In the genomic region with DNA sequence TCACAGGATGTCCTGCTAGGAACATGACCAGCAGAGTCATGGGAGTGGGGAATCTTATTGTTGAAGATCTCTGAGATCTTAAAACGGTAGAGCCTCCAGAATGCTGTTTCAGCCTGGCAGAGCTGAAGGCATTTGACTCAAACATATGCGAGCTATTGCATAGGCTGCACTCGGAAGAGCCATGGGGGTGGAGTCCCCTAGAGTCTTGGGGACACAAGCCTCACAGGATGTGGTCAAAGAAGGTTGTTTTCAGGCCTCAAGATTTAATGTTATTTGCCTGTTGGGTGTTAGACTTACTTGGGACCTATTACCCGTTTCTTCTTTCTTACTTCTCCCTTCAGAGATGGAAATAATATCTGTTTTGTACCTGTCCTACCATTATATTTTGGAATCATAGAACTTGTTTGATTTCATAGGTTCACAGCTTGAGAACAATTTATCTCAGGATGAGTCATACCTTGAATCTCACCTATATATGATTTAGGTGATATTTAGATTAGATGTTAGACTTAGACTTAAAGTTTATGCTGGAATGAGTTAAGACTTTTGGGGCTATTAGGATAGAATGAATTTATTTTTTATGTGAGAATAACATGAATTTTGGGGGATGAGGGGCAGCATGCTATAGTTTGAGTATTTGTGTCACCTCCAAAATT, we compare ENCODE assay signal across 8 cellular contexts.
DNase-seq lines count a peak whose midpoint lies in the region; ATAC-seq and TF ChIP-seq lines count a peak whose summit lies in the region.

No MANE protein-coding gene starts in this region.

- ATAC-seq in GM18511 (IDR thresholded peaks at IDR 0.05; ENCODE audit: unreplicated experiment), result peak; percentile 96
- ATAC-seq in GM23338, result no peak

- dilution Hi-C loops in mammary epithelial cell (cut with HindIII; ENCODE audit: low sequenced_read_pairs), result no loop called here

- no peak overlapping the region for H3K9ac ChIP-seq in mammary epithelial cell (ENCODE audit: insufficient read depth, low read length)

- H2AFZ ChIP-seq in GM23338, result peak overlapping the region; percentile 28; the same call in 1 of the 2 replicates
- no peak overlapping the region for H2AFZ ChIP-seq in mammary epithelial cell (ENCODE audit: low read depth, low read length)

- DNase-seq in GM23338 (ENCODE audit: low spot score) (no peak), NCI-H69 (lab: John Stamatoyannopoulos, UW) (peak; percentile 31), mammary epithelial cell (no peak), osteocyte (ENCODE audit: extremely low spot score, unreplicated experiment) (no peak), NCI-H1694 (lab: John Stamatoyannopoulos, UW) (no peak), Kasumi-1 (lab: John Stamatoyannopoulos, UW) (no peak)
- DNase-seq in central memory CD4-positive, alpha-beta T cell, result peak; percentile 75

- no peaks in the 10 kb centered on the region for H3K36me3 ChIP-seq in GM23338 (ENCODE audit: insufficient read depth)
- no peaks in the 10 kb centered on the region for H3K36me3 ChIP-seq in mammary epithelial cell (ENCODE audit: insufficient read depth, low read length)

- intact Hi-C loops in mammary epithelial cell (cut with micrococcal nuclease), result no loop called here

- H4K20me1 ChIP-seq in GM23338 (replicated peaks; ENCODE audit: insufficient read depth) (no peaks in the 10 kb centered on the region), mammary epithelial cell (ENCODE audit: insufficient read depth, low read length) (no peaks in the 10 kb centered on the region)

- H3K27ac Mint-ChIP-seq in GM23338 (0 out of 2 replicates have a peak overlapping the region, but pooled peaks have one; percentile 61), osteocyte (ENCODE audit: unreplicated experiment) (no peak overlapping the region)

- H3K27me3 Mint-ChIP-seq in GM23338 (ENCODE audit: insufficient read depth, low read depth, poor library complexity), result no peaks in the 10 kb centered on the region
- no peaks in the 10 kb centered on the region for H3K27me3 Mint-ChIP-seq in osteocyte (ENCODE audit: unreplicated experiment)

- H3K27me3 ChIP-seq in GM23338 (ENCODE audit: insufficient read depth) (no peaks in the 10 kb centered on the region), mammary epithelial cell (ENCODE audit: insufficient read depth, low read length) (no peaks in the 10 kb centered on the region)

- in situ Hi-C loops in mammary epithelial cell (cut with MboI; ENCODE audit: low sequenced_read_pairs in 2 of 2), result no loop called here

- H3K9me3 ChIP-seq in mammary epithelial cell (replicated peaks; ENCODE audit: insufficient read depth, low read length), result no peaks in the 10 kb centered on the region

- H3F3A ChIP-seq in GM23338 (replicated peaks; ENCODE audit: low read depth), result no peaks in the 10 kb centered on the region

- BruUV-seq in mammary epithelial cell (replicated peaks; lab: Mats Ljungman, UMichigan), result no TSS peak

- H3K36me3 Mint-ChIP-seq in GM23338 (ENCODE audit: low read depth), result no peaks in the 10 kb centered on the region
- H3K36me3 Mint-ChIP-seq in osteocyte (ENCODE audit: unreplicated experiment), result no peaks in the 10 kb centered on the region

- TF ChIP-seq CTCF in GM23338 (conservative IDR thresholded peaks at IDR 0.05; ENCODE audit: low read depth in 2 of 2), result no peak
- no peak for TF ChIP-seq CTCF in mammary epithelial cell (conservative IDR thresholded peaks at IDR 0.05 in 1 of 2, IDR thresholded peaks at IDR 0.05 in 1 of 2; ENCODE audit: extremely low read depth in 1 of 2, insufficient read depth in 1 of 2, low read depth in 1 of 2, low read length in 2 of 2)
- no peak for TF ChIP-seq CTCF in osteocyte (IDR thresholded peaks at IDR 0.05)

- no peaks in the 10 kb centered on the region for H3K9me2 ChIP-seq in GM23338 (ENCODE audit: insufficient read depth)

- WGBS in mammary epithelial cell (ENCODE audit: low coverage, missing lambda C conversion rate), result 95% methylated on average over 4 of the region's 4 CpGs

- H3K4me2 ChIP-seq in GM23338, result no peak overlapping the region
- H3K4me2 ChIP-seq in mammary epithelial cell (ENCODE audit: insufficient read depth, low read depth, low read length), result no peak overlapping the region

- CTCF ChIA-PET in mammary epithelial cell (lab: Charles Lee; ENCODE audit: low non-redundant PET), result no interaction called here

- no peak overlapping the region for H3K4me3 Mint-ChIP-seq in GM23338
- no peak overlapping the region for H3K4me3 Mint-ChIP-seq in osteocyte (ENCODE audit: unreplicated experiment)

- no peak overlapping the region for H3K27ac ChIP-seq in GM23338 (ENCODE audit: low read depth)
- no peak overlapping the region for H3K27ac ChIP-seq in mammary epithelial cell (ENCODE audit: insufficient read depth, low read depth, low read length)

- H3K79me2 ChIP-seq in GM23338 (replicated peaks; ENCODE audit: insufficient read depth), result no peaks in the 10 kb centered on the region
- no peaks in the 10 kb centered on the region for H3K79me2 ChIP-seq in mammary epithelial cell (ENCODE audit: insufficient read depth, low read length)

- H3K4me1 Mint-ChIP-seq in GM23338 (peaks cover 38% of the 10 kb centered on the region), osteocyte (ENCODE audit: unreplicated experiment) (peaks cover 10% of the 10 kb centered on the region)

- H3K4me3 ChIP-seq in GM23338 (no peak overlapping the region), mammary epithelial cell (replicated peaks in 1 of 3; ENCODE audit: insufficient read depth in 1 of 3, low read depth in 2 of 3, low read length in 3 of 3) (no peak overlapping the region)

- H3K9me3 Mint-ChIP-seq in GM23338, result no peaks in the 10 kb centered on the region
- H3K9me3 Mint-ChIP-seq in osteocyte (ENCODE audit: unreplicated experiment), result no peaks in the 10 kb centered on the region

- H3K4me1 ChIP-seq in GM23338 (ENCODE audit: insufficient read depth) (peaks cover 20% of the 10 kb centered on the region), mammary epithelial cell (ENCODE audit: insufficient read depth, low read length) (no peaks in the 10 kb centered on the region)

TF ChIP-seq in GM23338, 12 proteins besides CTCF, POLR2A, EP300 and RAD21 (continues in another document):
- TF ChIP-seq NANOG (IDR thresholded peaks at IDR 0.05; ENCODE audit: borderline replicate concordance), result no peak
- no peak for TF ChIP-seq EZH2phosphoT487 (IDR thresholded peaks at IDR 0.05; ENCODE audit: unreplicated experiment)
- no peak for TF ChIP-seq ZNF331 (CRISPR knock-in tag; IDR thresholded peaks at IDR 0.05; ENCODE audit: low read depth)
- TF ChIP-seq CREB1 (CRISPR knock-in tag; IDR thresholded peaks at IDR 0.05; ENCODE audit: low read depth), result no peak
- no peak for TF ChIP-seq JUNB (IDR thresholded peaks at IDR 0.05; ENCODE audit: unreplicated experiment)
- TF ChIP-seq, protein P1, sequence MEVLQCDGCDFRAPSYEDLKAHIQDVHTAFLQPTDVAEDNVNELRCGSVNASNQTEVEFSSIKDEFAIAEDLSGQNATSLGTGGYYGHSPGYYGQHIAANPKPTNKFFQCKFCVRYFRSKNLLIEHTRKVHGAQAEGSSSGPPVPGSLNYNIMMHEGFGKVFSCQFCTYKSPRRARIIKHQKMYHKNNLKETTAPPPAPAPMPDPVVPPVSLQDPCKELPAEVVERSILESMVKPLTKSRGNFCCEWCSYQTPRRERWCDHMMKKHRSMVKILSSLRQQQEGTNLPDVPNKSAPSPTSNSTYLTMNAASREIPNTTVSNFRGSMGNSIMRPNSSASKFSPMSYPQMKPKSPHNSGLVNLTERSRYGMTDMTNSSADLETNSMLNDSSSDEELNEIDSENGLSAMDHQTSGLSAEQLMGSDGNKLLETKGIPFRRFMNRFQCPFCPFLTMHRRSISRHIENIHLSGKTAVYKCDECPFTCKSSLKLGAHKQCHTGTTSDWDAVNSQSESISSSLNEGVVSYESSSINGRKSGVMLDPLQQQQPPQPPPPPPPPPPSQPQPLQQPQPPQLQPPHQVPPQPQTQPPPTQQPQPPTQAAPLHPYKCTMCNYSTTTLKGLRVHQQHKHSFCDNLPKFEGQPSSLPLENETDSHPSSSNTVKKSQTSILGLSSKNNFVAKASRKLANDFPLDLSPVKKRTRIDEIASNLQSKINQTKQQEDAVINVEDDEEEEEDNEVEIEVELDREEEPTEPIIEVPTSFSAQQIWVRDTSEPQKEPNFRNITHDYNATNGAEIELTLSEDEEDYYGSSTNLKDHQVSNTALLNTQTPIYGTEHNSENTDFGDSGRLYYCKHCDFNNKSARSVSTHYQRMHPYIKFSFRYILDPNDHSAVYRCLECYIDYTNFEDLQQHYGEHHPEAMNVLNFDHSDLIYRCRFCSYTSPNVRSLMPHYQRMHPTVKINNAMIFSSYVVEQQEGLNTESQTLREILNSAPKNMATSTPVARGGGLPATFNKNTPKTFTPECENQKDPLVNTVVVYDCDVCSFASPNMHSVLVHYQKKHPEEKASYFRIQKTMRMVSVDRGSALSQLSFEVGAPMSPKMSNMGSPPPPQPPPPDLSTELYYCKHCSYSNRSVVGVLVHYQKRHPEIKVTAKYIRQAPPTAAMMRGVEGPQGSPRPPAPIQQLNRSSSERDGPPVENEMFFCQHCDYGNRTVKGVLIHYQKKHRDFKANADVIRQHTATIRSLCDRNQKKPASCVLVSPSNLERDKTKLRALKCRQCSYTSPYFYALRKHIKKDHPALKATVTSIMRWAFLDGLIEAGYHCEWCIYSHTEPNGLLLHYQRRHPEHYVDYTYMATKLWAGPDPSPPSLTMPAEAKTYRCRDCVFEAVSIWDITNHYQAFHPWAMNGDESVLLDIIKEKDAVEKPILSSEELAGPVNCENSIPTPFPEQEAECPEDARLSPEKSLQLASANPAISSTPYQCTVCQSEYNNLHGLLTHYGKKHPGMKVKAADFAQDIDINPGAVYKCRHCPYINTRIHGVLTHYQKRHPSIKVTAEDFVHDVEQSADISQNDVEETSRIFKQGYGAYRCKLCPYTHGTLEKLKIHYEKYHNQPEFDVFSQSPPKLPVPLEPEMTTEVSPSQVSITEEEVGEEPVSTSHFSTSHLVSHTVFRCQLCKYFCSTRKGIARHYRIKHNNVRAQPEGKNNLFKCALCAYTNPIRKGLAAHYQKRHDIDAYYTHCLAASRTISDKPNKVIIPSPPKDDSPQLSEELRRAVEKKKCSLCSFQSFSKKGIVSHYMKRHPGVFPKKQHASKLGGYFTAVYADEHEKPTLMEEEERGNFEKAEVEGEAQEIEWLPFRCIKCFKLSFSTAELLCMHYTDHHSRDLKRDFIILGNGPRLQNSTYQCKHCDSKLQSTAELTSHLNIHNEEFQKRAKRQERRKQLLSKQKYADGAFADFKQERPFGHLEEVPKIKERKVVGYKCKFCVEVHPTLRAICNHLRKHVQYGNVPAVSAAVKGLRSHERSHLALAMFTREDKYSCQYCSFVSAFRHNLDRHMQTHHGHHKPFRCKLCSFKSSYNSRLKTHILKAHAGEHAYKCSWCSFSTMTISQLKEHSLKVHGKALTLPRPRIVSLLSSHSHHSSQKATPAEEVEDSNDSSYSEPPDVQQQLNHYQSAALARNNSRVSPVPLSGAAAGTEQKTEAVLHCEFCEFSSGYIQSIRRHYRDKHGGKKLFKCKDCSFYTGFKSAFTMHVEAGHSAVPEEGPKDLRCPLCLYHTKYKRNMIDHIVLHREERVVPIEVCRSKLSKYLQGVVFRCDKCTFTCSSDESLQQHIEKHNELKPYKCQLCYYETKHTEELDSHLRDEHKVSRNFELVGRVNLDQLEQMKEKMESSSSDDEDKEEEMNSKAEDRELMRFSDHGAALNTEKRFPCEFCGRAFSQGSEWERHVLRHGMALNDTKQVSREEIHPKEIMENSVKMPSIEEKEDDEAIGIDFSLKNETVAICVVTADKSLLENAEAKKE (CRISPR knock-in tag; IDR thresholded peaks at IDR 0.05), result no peak

Comparison
In these comparisons a context has a peak if more than half of its experiments do, and no peak if none do; other contexts are left out.
1. DNase-seq: peak in NCI-H69 (single experiment) and central memory CD4-positive, alpha-beta T cell (single experiment); none in GM23338 (single experiment), mammary epithelial cell (single experiment), osteocyte (single experiment), NCI-H1694 (single experiment) and Kasumi-1 (0 of 2).